Comparison of ENCODE assay signal across 7 cellular contexts in the genomic region with DNA sequence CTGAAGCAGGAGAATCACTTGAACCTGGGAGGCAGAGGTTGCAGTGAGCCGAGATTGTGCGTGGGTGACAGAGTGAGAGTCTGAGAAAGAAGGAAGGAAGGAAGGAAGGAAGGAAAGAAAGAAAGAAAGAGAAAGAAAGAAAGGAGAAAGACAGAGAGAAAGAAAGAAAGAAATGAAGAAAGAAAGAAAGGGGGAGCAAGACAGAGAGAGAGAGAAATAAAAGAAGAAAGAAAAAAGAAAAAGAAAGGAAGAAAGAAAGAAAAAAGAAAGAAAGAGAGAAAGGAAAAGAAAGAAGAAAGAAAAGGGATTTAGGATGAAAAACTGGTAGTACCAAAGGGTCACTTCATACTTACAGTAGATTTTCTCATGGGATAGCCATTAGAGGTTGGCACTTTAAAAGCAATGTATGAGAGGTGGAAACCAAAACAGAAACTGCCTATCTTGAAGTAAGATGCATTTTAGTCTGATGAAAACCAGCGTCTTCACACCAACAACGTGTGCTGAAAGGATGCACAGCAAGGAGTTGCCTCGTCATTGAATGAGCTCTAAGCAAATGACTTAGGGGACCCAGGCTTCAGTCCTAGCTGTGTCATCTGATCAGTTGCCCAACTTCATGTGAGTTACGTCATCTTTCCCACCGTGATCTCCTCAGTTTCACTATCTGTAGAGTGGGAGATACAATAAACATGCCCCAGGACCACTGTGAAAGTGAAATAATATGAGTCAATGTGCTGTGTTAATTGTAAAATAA.
A peak's percentile ranks its signal among the peaks of the same experiment; 100 is the strongest.
DNase-seq lines count a peak whose midpoint lies in the region; ATAC-seq and TF ChIP-seq lines count a peak whose summit lies in the region.

No MANE protein-coding gene starts in this region.

- no peak overlapping the region for H3K4me3 Mint-ChIP-seq in WTC11
- H3K4me3 Mint-ChIP-seq in immature natural killer cell, result peak overlapping the region; percentile 64 to 77 (median 75)

- no peaks in the 10 kb centered on the region for H3K9me3 Mint-ChIP-seq in WTC11
- H3K9me3 Mint-ChIP-seq in immature natural killer cell, result no peaks in the 10 kb centered on the region

- ATAC-seq in HG02884 (IDR thresholded peaks at IDR 0.05; ENCODE audit: unreplicated experiment), result peak; percentile 60
- ATAC-seq in WTC11, result no peak
- ATAC-seq in upper lobe of right lung, result peak; percentile 34

- peak overlapping the region; percentile 92 for H3K27ac ChIP-seq in upper lobe of right lung

- no peaks in the 10 kb centered on the region for H3K9me3 ChIP-seq in upper lobe of right lung

- POLR2A ChIA-PET in WTC11 (lab: Charles Lee), result no interaction called here

- H3K27ac Mint-ChIP-seq in WTC11 (no peak overlapping the region), immature natural killer cell (peak overlapping the region; percentile 82 to 95 (median 92))

- DNase-seq in WTC11 (ENCODE audit: low spot score) (no peak), immature natural killer cell (peak; percentile 69 to 76 (median 71)), upper lobe of right lung (no peak), SW480 (ENCODE audit: low spot score) (no peak), iPS-NIHi7 (ENCODE audit: extremely low spot score) (no peak)

- peak; percentile 18 for TF ChIP-seq POLR2A in GM19193 (IDR thresholded peaks at IDR 0.05; ENCODE audit: extremely low read depth, insufficient read depth, insufficient read length)

- peaks cover 16% of the 10 kb centered on the region for H3K4me1 Mint-ChIP-seq in WTC11
- H3K4me1 Mint-ChIP-seq in immature natural killer cell, result peaks cover 75 to 98% of the 10 kb centered on the region in 2 donors

- CTCF ChIA-PET in WTC11 (lab: Charles Lee), result interaction anchor here (1.2 kb wide), 1 partner anchor 130 kb away, joined by 5 read pairs; no protein-coding TSS in a partner anchor

- H3K4me3 ChIP-seq in upper lobe of right lung, result no peak overlapping the region

- TF ChIP-seq CTCF in WTC11 (IDR thresholded peaks at IDR 0.05), result no peak
- no peak for TF ChIP-seq CTCF in upper lobe of right lung (IDR thresholded peaks at IDR 0.05)

- no peaks in the 10 kb centered on the region for H3K36me3 ChIP-seq in upper lobe of right lung

- H3K36me3 Mint-ChIP-seq in WTC11 (no peaks in the 10 kb centered on the region), immature natural killer cell (peaks cover 0 to 10% (median 5%) of the 10 kb centered on the region in 3 donors)

- intact Hi-C loops in upper lobe of right lung (cut with DNase I), result loop anchor here (10.0 kb wide), 1 partner anchor 142 kb away; no protein-coding TSS in a partner anchor

- no peaks in the 10 kb centered on the region for H3K27me3 ChIP-seq in upper lobe of right lung

- no peaks in the 10 kb centered on the region; the same call in 1 of the 2 replicates for H3K27me3 Mint-ChIP-seq in WTC11 (ENCODE audit: low read depth)
- no peaks in the 10 kb centered on the region for H3K27me3 Mint-ChIP-seq in immature natural killer cell (ENCODE audit: low read depth in 3 of 3)

- peaks cover 59% of the 10 kb centered on the region for H3K4me1 ChIP-seq in upper lobe of right lung

TF ChIP-seq in WTC11, 78 proteins besides CTCF, POLR2A, EP300 and RAD21:
- TF ChIP-seq, protein P1, sequence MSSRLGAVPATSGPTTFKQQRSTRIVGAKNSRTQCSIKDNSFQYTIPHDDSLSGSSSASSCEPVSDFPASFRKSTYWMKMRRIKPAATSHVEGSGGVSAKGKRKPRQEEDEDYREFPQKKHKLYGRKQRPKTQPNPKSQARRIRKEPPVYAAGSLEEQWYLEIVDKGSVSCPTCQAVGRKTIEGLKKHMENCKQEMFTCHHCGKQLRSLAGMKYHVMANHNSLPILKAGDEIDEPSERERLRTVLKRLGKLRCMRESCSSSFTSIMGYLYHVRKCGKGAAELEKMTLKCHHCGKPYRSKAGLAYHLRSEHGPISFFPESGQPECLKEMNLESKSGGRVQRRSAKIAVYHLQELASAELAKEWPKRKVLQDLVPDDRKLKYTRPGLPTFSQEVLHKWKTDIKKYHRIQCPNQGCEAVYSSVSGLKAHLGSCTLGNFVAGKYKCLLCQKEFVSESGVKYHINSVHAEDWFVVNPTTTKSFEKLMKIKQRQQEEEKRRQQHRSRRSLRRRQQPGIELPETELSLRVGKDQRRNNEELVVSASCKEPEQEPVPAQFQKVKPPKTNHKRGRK (CRISPR knock-in tag; IDR thresholded peaks at IDR 0.05; ENCODE audit: borderline replicate concordance), result peak; percentile 79
- no peak for TF ChIP-seq KAT7 (CRISPR knock-in tag; IDR thresholded peaks at IDR 0.05; ENCODE audit: borderline replicate concordance)

Comparison
In these comparisons a context has a peak if more than half of its experiments do, and no peak if none do; other contexts are left out.
1. DNase-seq: peak in immature natural killer cell (3 of 3); none in WTC11 (single experiment), upper lobe of right lung (single experiment), SW480 (single experiment) and iPS-NIHi7 (single experiment).